ENCODE assay signal across 8 cellular contexts in genomic region chr2:1817256-1818127, GRCh38.
DNase-seq lines count a peak whose midpoint lies in the region; ATAC-seq, FAIRE-seq and TF ChIP-seq lines count a peak whose summit lies in the region.

No MANE protein-coding gene starts in this region.

- TF ChIP-seq POLR2A in suprapubic skin (IDR thresholded peaks at IDR 0.05) = no peak

- ATAC-seq in GM18868 (IDR thresholded peaks at IDR 0.05; ENCODE audit: unreplicated experiment) (peak; percentile 96), HG03135 (IDR thresholded peaks at IDR 0.05; ENCODE audit: unreplicated experiment) (peak; percentile 76)

- H3K4me3 ChIP-seq in osteoblast (ENCODE audit: insufficient read depth, low read length) = peak overlapping the region; percentile 55
- no peak overlapping the region for H3K4me3 ChIP-seq in suprapubic skin

- H4K20me1 ChIP-seq in osteoblast (ENCODE audit: insufficient read depth, low read length) = no peaks in the 10 kb centered on the region

- no peaks in the 10 kb centered on the region for H3K79me2 ChIP-seq in osteoblast (ENCODE audit: insufficient read depth, low read length)

- 9% methylated on average over 35 of the region's 36 CpGs for WGBS in suprapubic skin

- TF ChIP-seq CTCF in osteoblast (IDR thresholded peaks at IDR 0.05; ENCODE audit: extremely low read depth, low read depth, low read length) = peak; percentile 94
- TF ChIP-seq CTCF in suprapubic skin (IDR thresholded peaks at IDR 0.05) = peak; percentile 72 to 97

- no peaks in the 10 kb centered on the region for H3K9me3 ChIP-seq in osteoblast (ENCODE audit: low read depth, low read length)
- no peaks in the 10 kb centered on the region for H3K9me3 ChIP-seq in suprapubic skin

- H3K27ac ChIP-seq in osteoblast (ENCODE audit: low read depth, low read length) = peak overlapping the region; percentile 95
- peak overlapping the region; percentile 84 for H3K27ac ChIP-seq in suprapubic skin

- no peaks in the 10 kb centered on the region for H3K27me3 ChIP-seq in osteoblast (ENCODE audit: insufficient read depth, low read length)
- H3K27me3 ChIP-seq in suprapubic skin = no peaks in the 10 kb centered on the region

- H3K4me1 ChIP-seq in osteoblast (ENCODE audit: insufficient read depth, low read length) (peaks cover 10% of the 10 kb centered on the region), suprapubic skin (peaks cover 18% of the 10 kb centered on the region)

- no peak for FAIRE-seq in RCC 7860 (lab: Jason Lieb, UNC)

- H2AFZ ChIP-seq in osteoblast (ENCODE audit: low read length) = peak overlapping the region; percentile 89

- H3K4me2 ChIP-seq in osteoblast (ENCODE audit: insufficient read depth, low read length) = peak overlapping the region; percentile 73

- no peaks in the 10 kb centered on the region for H3K36me3 ChIP-seq in osteoblast (ENCODE audit: insufficient read depth, low read length)
- H3K36me3 ChIP-seq in suprapubic skin = no peaks in the 10 kb centered on the region

- TF ChIP-seq EP300 in suprapubic skin (IDR thresholded peaks at IDR 0.05) = peak; percentile 68

- peak; percentile 98 for DNase-seq in AG08395 (ENCODE audit: low spot score)
- peak; percentile 64 for DNase-seq in RCC 7860 (ENCODE audit: low spot score)
- DNase-seq in activated naive CD4-positive, alpha-beta T cell treated with Interleukin-2 at 50 U/mL for 16 hours = peak; percentile 54
- peak; percentile 76 for DNase-seq in globus pallidus (ENCODE audit: low spot score)
- DNase-seq in osteoblast (ENCODE audit: insufficient read length, low spot score, missing footprints) = peak; percentile 99
- DNase-seq in suprapubic skin (ENCODE audit: low spot score in 2 of 2) = peak; percentile 93 to 94
